ENCODE assay signal across 23 cellular contexts in the genomic region with DNA sequence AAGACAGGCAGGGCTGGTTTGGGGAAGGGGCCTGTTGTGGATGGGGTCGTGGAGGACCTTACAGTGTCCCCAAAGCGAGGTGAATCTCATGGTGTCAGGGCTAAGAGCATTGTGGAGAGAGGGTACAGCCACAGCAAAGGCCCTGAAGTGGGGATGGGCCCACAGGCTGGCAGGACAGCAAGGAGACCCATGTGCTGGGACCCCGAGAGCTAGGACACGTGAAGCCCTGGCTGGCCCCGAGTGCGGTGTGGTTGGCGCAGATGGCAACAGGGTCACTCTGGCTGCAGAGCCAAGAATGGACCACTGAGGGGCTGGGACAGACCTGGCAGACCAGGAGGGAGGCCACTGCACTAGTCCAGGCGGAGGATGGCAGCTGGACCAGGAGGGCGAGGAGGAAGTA. TPM values are rescaled to one million over a fixed set of nuclear protein-coding genes. Genes with fewer than 3 reads are reported as not detected.
DNase-seq lines count a peak whose midpoint lies in the region; ATAC-seq and TF ChIP-seq lines count a peak whose summit lies in the region.
"Had no signal": no experiment of that assay in that cellular context is flagged by ENCODE, and none has a peak within 500 bp of the region (broad histone marks: within the 10 kb centered on the region; RNA-seq: fewer than 3 reads in every experiment).

No MANE protein-coding gene starts in this region.

- POLR2A ChIA-PET in WTC11 (lab: Charles Lee), result no interaction called here

- CTCF ChIA-PET in WTC11 (lab: Charles Lee), result interaction anchor here (2.0 kb wide), 1 partner anchor 196 kb away, joined by 6 read pairs; no protein-coding TSS in a partner anchor

- no peak overlapping the region for H3K4me3 ChIP-seq in BE2C (ENCODE audit: low read depth, low read length)
- H3K4me3 ChIP-seq: BLaER1 treated with 17β-estradiol and CSF1 and Interleukin-3, amounts not matched to agents 10 nM and 100 nM; MG63; SJCRH30 had no signal

- no peaks in the 10 kb centered on the region for H3K27me3 ChIP-seq in BE2C
- H3K27me3 ChIP-seq: BLaER1 treated with 17β-estradiol and CSF1 and Interleukin-3, amounts not matched to agents 10 nM and 100 nM; MG63 had no signal

- H3K36me3 ChIP-seq in BE2C, result no peaks in the 10 kb centered on the region
- H3K36me3 ChIP-seq: BLaER1 treated with 17β-estradiol and CSF1 and Interleukin-3, amounts not matched to agents 10 nM and 100 nM; MG63; SJCRH30 had no signal

- TF ChIP-seq CTCF in WTC11 (IDR thresholded peaks at IDR 0.05) (no peak), nephron (IDR thresholded peaks at IDR 0.05; ENCODE audit: unreplicated experiment in 3 of 3) (no peak), BE2C (IDR thresholded peaks at IDR 0.05; ENCODE audit: low read depth, low read length) (no peak)

- H3K27ac ChIP-seq in cingulate gyrus (ENCODE audit: low read depth, low read length) (peak overlapping the region; percentile 99), substantia nigra (ENCODE audit: low read depth, low read length, poor library complexity, severe bottlenecking) (peak overlapping the region; percentile 100)
- H3K27ac ChIP-seq: BLaER1 treated with 17β-estradiol and CSF1 and Interleukin-3, amounts not matched to agents 10 nM and 100 nM; SJCRH30 had no signal

- H3K4me3 Mint-ChIP-seq in WTC11, result no peak overlapping the region
- peak overlapping the region in 1 of 3 experiments; percentile 38 for H3K4me3 Mint-ChIP-seq in nephron
- H3K4me3 Mint-ChIP-seq: CD4-positive, alpha-beta T cell had no signal

- intact Hi-C loops in Right ventricle myocardium inferior (cut with DNase I), result no loop called here

- H3K27me3 Mint-ChIP-seq in WTC11 (ENCODE audit: low read depth) (peaks cover 84% of the 10 kb centered on the region), nephron (ENCODE audit: low read depth) (peaks cover 7% of the 10 kb centered on the region)
- H3K27me3 Mint-ChIP-seq: CD4-positive, alpha-beta T cell had no signal

- H3K9me3 ChIP-seq in BE2C, result no peaks in the 10 kb centered on the region
- H3K9me3 ChIP-seq: BLaER1 treated with 17β-estradiol and CSF1 and Interleukin-3, amounts not matched to agents 10 nM and 100 nM; MG63; SJCRH30 had no signal

- H3K9me3 Mint-ChIP-seq in WTC11 (peaks cover 9% of the 10 kb centered on the region; the same call in 1 of the 2 replicates), nephron (no peaks in the 10 kb centered on the region)
- H3K9me3 Mint-ChIP-seq: CD4-positive, alpha-beta T cell had no signal

- H3K36me3 Mint-ChIP-seq in WTC11 (no peaks in the 10 kb centered on the region; the same call in 1 of the 2 replicates), nephron (ENCODE audit: low read depth) (no peaks in the 10 kb centered on the region)

- ATAC-seq in WTC11 (no peak), GM18867 (IDR thresholded peaks at IDR 0.05; ENCODE audit: unreplicated experiment) (no peak), Right ventricle myocardium inferior (no peak)
- ATAC-seq: SK-N-SH treated with all-trans-retinoic acid at 6 μM for 48 hours had no signal

- H3K4me1 Mint-ChIP-seq in WTC11, result no peaks in the 10 kb centered on the region
- peaks cover 65% of the 10 kb centered on the region for H3K4me1 Mint-ChIP-seq in nephron

- DNase-seq in WTC11 (ENCODE audit: low spot score), result no peak
- DNase-seq in substantia nigra (lab: John Stamatoyannopoulos, UW), result peak in 2 of 49 donors; percentile 15 to 46
- no peak for DNase-seq in BE2C
- no peak for DNase-seq in Right ventricle myocardium inferior (ENCODE audit: missing footprints)
- DNase-seq in activated CD4-positive, alpha-beta T cell treated with anti-CD3 and anti-CD28 coated beads for 4 hours, result no peak
- DNase-seq: CD4-positive, alpha-beta T cell; COR-L47; DMS53; H7; KG1; MG63; NCI-H1105 treated with DMSO at 0.1 percent for 48 hours; NCI-H146; NCI-H2029; NCI-H446; NCI-H524 treated with DMSO at 0.1 percent for 48 hours; NCI-H774; SJCRH30 had no signal

- 0 out of 2 replicates have a peak overlapping the region, but pooled peaks have one; percentile 36 for H3K27ac Mint-ChIP-seq in WTC11
- H3K27ac Mint-ChIP-seq in nephron, result peak overlapping the region; percentile 46 to 91 (median 88)
- H3K27ac Mint-ChIP-seq: CD4-positive, alpha-beta T cell had no signal

- 0 out of 2 replicates have a peak, but pooled peaks cover 3% of the 10 kb centered on the region for H3K4me1 ChIP-seq in BE2C
- H3K4me1 ChIP-seq: SJCRH30 had no signal

TF ChIP-seq in WTC11, 78 proteins besides CTCF, POLR2A, EP300 and RAD21:
- TF ChIP-seq, protein P1, sequence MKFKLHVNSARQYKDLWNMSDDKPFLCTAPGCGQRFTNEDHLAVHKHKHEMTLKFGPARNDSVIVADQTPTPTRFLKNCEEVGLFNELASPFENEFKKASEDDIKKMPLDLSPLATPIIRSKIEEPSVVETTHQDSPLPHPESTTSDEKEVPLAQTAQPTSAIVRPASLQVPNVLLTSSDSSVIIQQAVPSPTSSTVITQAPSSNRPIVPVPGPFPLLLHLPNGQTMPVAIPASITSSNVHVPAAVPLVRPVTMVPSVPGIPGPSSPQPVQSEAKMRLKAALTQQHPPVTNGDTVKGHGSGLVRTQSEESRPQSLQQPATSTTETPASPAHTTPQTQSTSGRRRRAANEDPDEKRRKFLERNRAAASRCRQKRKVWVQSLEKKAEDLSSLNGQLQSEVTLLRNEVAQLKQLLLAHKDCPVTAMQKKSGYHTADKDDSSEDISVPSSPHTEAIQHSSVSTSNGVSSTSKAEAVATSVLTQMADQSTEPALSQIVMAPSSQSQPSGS (CRISPR knock-in tag; IDR thresholded peaks at IDR 0.05; ENCODE audit: borderline replicate concordance, low read depth), result no peak
- TF ChIP-seq, protein P2, sequence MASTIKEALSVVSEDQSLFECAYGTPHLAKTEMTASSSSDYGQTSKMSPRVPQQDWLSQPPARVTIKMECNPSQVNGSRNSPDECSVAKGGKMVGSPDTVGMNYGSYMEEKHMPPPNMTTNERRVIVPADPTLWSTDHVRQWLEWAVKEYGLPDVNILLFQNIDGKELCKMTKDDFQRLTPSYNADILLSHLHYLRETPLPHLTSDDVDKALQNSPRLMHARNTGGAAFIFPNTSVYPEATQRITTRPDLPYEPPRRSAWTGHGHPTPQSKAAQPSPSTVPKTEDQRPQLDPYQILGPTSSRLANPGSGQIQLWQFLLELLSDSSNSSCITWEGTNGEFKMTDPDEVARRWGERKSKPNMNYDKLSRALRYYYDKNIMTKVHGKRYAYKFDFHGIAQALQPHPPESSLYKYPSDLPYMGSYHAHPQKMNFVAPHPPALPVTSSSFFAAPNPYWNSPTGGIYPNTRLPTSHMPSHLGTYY (CRISPR knock-in tag; IDR thresholded peaks at IDR 0.05), result no peak
- TF ChIP-seq JUN (CRISPR knock-in tag; IDR thresholded peaks at IDR 0.05) (no peak), ZNF219 (CRISPR knock-in tag; IDR thresholded peaks at IDR 0.05; ENCODE audit: borderline replicate concordance) (no peak), HMGA2 (CRISPR knock-in tag; IDR thresholded peaks at IDR 0.05) (no peak), NR2C2 (CRISPR knock-in tag; IDR thresholded peaks at IDR 0.05) (no peak), CREB1 (CRISPR knock-in tag; IDR thresholded peaks at IDR 0.05) (no peak), ELF4 (CRISPR knock-in tag; IDR thresholded peaks at IDR 0.05; ENCODE audit: low read depth) (no peak), ESRRA (CRISPR knock-in tag; IDR thresholded peaks at IDR 0.05; ENCODE audit: borderline replicate concordance) (no peak), IRF2 (CRISPR knock-in tag; IDR thresholded peaks at IDR 0.05; ENCODE audit: borderline replicate concordance, low read depth) (no peak), FOXK1 (CRISPR knock-in tag; IDR thresholded peaks at IDR 0.05) (no peak), GTF2I (CRISPR knock-in tag; conservative IDR thresholded peaks at IDR 0.05) (no peak), TP53 (CRISPR knock-in tag; IDR thresholded peaks at IDR 0.05) (no peak), SMAD4 (CRISPR knock-in tag; IDR thresholded peaks at IDR 0.05) (no peak), ZNF138 (CRISPR knock-in tag; conservative IDR thresholded peaks at IDR 0.05) (no peak), NFATC4 (CRISPR knock-in tag; IDR thresholded peaks at IDR 0.05) (no peak)
- TF ChIP-seq, protein P3, sequence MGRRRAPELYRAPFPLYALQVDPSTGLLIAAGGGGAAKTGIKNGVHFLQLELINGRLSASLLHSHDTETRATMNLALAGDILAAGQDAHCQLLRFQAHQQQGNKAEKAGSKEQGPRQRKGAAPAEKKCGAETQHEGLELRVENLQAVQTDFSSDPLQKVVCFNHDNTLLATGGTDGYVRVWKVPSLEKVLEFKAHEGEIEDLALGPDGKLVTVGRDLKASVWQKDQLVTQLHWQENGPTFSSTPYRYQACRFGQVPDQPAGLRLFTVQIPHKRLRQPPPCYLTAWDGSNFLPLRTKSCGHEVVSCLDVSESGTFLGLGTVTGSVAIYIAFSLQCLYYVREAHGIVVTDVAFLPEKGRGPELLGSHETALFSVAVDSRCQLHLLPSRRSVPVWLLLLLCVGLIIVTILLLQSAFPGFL (CRISPR knock-in tag; IDR thresholded peaks at IDR 0.05; ENCODE audit: borderline replicate concordance), result no peak
- TF ChIP-seq, protein P4, sequence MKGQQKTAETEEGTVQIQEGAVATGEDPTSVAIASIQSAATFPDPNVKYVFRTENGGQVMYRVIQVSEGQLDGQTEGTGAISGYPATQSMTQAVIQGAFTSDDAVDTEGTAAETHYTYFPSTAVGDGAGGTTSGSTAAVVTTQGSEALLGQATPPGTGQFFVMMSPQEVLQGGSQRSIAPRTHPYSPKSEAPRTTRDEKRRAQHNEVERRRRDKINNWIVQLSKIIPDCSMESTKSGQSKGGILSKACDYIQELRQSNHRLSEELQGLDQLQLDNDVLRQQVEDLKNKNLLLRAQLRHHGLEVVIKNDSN (CRISPR knock-in tag; IDR thresholded peaks at IDR 0.05), result no peak
- TF ChIP-seq, protein P5, sequence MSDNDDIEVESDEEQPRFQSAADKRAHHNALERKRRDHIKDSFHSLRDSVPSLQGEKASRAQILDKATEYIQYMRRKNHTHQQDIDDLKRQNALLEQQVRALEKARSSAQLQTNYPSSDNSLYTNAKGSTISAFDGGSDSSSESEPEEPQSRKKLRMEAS (CRISPR knock-in tag; IDR thresholded peaks at IDR 0.05), result no peak

RNA-seq across cellular contexts. Expression of a gene that starts 30.0 kb away (rescaled TPM):
- 2.1 to 2.4 TPM (median 2.3 TPM) in 3 replicates for total RNA-seq in WTC11 (2021)
- polyA plus RNA-seq in BE2C (2012; ENCODE audit: insufficient read depth, insufficient read length, low read depth), result 0.43 TPM
- total RNA-seq in Right ventricle myocardium inferior, result 0.32 TPM
